Comparison of ENCODE assay signal across 24 cellular contexts in genomic region chr7:124310934-124311390, GRCh38.
A peak's percentile ranks its signal among the peaks of the same experiment; 100 is the strongest.
DNase-seq lines count a peak whose midpoint lies in the region; ATAC-seq, FAIRE-seq and TF ChIP-seq lines count a peak whose summit lies in the region.
"Had no signal": no experiment of that assay in that cellular context is flagged by ENCODE, and none has a peak within 500 bp of the region (broad histone marks: within the 10 kb centered on the region; RNA-seq: fewer than 3 reads in every experiment).

No MANE protein-coding gene starts in this region.

- H3K9me3 ChIP-seq in astrocyte (ENCODE audit: insufficient read depth, low read depth, low read length) (no peaks in the 10 kb centered on the region), mesenchymal stem cell (ENCODE audit: control insufficient read depth, low read length) (peaks cover 38% of the 10 kb centered on the region)
- H3K9me3 ChIP-seq: SJCRH30 had no signal

- H3K27ac ChIP-seq in astrocyte (ENCODE audit: low read depth, low read length) (no peak overlapping the region), mesenchymal stem cell (ENCODE audit: low read length, poor library complexity, severe bottlenecking) (no peak overlapping the region)
- H3K27ac ChIP-seq: PC-9, RWPE1, SJCRH30 had no signal

- H3K4me1 ChIP-seq in astrocyte (ENCODE audit: insufficient read depth, low read length) (no peaks in the 10 kb centered on the region), mesenchymal stem cell (ENCODE audit: control insufficient read depth, insufficient read depth, low read depth, low read length) (no peaks in the 10 kb centered on the region)
- H3K4me1 ChIP-seq: SJCRH30 had no signal

- peak; percentile 42 for DNase-seq in DMS53 treated with DMSO at 0.1 percent for 48 hours (lab: John Stamatoyannopoulos, UW; ENCODE audit: unreplicated experiment)
- DNase-seq in NCI-H460 (ENCODE audit: extremely low read depth, low read depth): peak; percentile 27
- no peak for DNase-seq in astrocyte (ENCODE audit: low read depth)
- DNase-seq in mesenchymal stem cell: peak; percentile 40
- no peak for DNase-seq in activated CD8-positive, alpha-beta memory T cell treated with anti-CD3 and anti-CD28 coated beads for 24 hours
- DNase-seq in activated CD4-positive, alpha-beta T cell treated with anti-CD3 and anti-CD28 coated beads, Interleukin-2, amount 50 U/mL, for 4 hours: no peak
- DNase-seq: C1 segment of cervical spinal cord, DND-41, Kasumi-1, MM.1S, NCI-H1092 treated with DMSO at 0.1 percent for 48 hours, NCI-H146, NCI-H2029 treated with DMSO at 0.1 percent for 48 hours, NCI-H510A, NCI-H774, PC-9, SJCRH30 had no signal

- H2AK5ac ChIP-seq in mesenchymal stem cell (ENCODE audit: low read length, severe bottlenecking): no peak overlapping the region

- no peak for FAIRE-seq in astrocyte (lab: Jason Lieb, UNC)
- FAIRE-seq: G401.6, H54, HTR-8/SVneo had no signal

- no peaks in the 10 kb centered on the region for H3K36me3 ChIP-seq in astrocyte (ENCODE audit: insufficient read depth, low read length)
- no peaks in the 10 kb centered on the region for H3K36me3 ChIP-seq in mesenchymal stem cell (ENCODE audit: control insufficient read depth in 1 of 2, insufficient read depth in 2 of 2, low read depth in 1 of 2, low read length in 2 of 2)
- H3K36me3 ChIP-seq: SJCRH30 had no signal

- H2BK15ac ChIP-seq in mesenchymal stem cell (ENCODE audit: low read depth, poor library complexity, severe bottlenecking): no peak overlapping the region

- H3K23ac ChIP-seq in mesenchymal stem cell (ENCODE audit: low read length in 2 of 2): no peak overlapping the region

- H3K18ac ChIP-seq in mesenchymal stem cell (ENCODE audit: low read depth in 1 of 2, low read length in 2 of 2): peak overlapping the region; percentile 77 to 89

- H3K14ac ChIP-seq in mesenchymal stem cell (ENCODE audit: low read length in 2 of 2): peak overlapping the region in 1 of 2 experiments; percentile 87

- H3K4me3 Mint-ChIP-seq in astrocyte (ENCODE audit: unreplicated experiment): no peak overlapping the region
- H3K4me3 Mint-ChIP-seq: IgD-negative memory B cell had no signal

- no peak overlapping the region for H3K4ac ChIP-seq in mesenchymal stem cell (ENCODE audit: low read depth in 1 of 2, low read length in 2 of 2)

- no peaks in the 10 kb centered on the region for H3K9me3 Mint-ChIP-seq in astrocyte (ENCODE audit: unreplicated experiment)

- no peaks in the 10 kb centered on the region for H4K20me1 ChIP-seq in astrocyte (ENCODE audit: insufficient read depth, low read length)

- peak overlapping the region in 1 of 2 experiments; percentile 77 for H2BK12ac ChIP-seq in mesenchymal stem cell (ENCODE audit: low read length in 2 of 2)

- no peaks in the 10 kb centered on the region for H3K27me3 Mint-ChIP-seq in astrocyte (ENCODE audit: low read depth, unreplicated experiment)
- H3K27me3 Mint-ChIP-seq: IgD-negative memory B cell had no signal

- H3K9ac ChIP-seq in astrocyte (ENCODE audit: low read length): no peak overlapping the region
- no peak overlapping the region for H3K9ac ChIP-seq in mesenchymal stem cell (ENCODE audit: low read length)

- H4K8ac ChIP-seq in mesenchymal stem cell (ENCODE audit: low read length): peak overlapping the region; percentile 87

- H3K27me3 ChIP-seq in astrocyte (ENCODE audit: insufficient read depth, low read length) (no peaks in the 10 kb centered on the region), mesenchymal stem cell (ENCODE audit: control insufficient read depth in 1 of 2, insufficient read depth in 1 of 2, low read length in 2 of 2) (no peaks in the 10 kb centered on the region)

- H4K91ac ChIP-seq in mesenchymal stem cell (ENCODE audit: low read length): peak overlapping the region; percentile 92

- H2AFZ ChIP-seq in astrocyte (ENCODE audit: low read depth, low read length): no peak overlapping the region
- H2AFZ ChIP-seq in mesenchymal stem cell (ENCODE audit: low read depth, low read length): peak overlapping the region; percentile 77
- H2AFZ ChIP-seq: PC-9 had no signal

- H3K79me2 ChIP-seq in astrocyte (ENCODE audit: insufficient read depth, low read length): no peaks in the 10 kb centered on the region

- H3K79me1 ChIP-seq in mesenchymal stem cell (replicated peaks; ENCODE audit: low read length, poor library complexity, severe bottlenecking): no peaks in the 10 kb centered on the region

- TF ChIP-seq CTCF in astrocyte (IDR thresholded peaks at IDR 0.05; ENCODE audit: insufficient read depth, low read depth, low read length): no peak

- H3K4me3 ChIP-seq in astrocyte (ENCODE audit: insufficient read depth, low read depth, low read length) (no peak overlapping the region), mesenchymal stem cell (ENCODE audit: insufficient read depth in 1 of 2, low read depth in 1 of 2, low read length in 2 of 2) (no peak overlapping the region)
- H3K4me3 ChIP-seq: PC-9, SJCRH30 had no signal

- H3K4me2 ChIP-seq in astrocyte (ENCODE audit: low read length) (no peak overlapping the region), mesenchymal stem cell (ENCODE audit: low read length, poor library complexity, severe bottlenecking) (no peak overlapping the region)
- H3K4me2 ChIP-seq: PC-9 had no signal

- no peak overlapping the region for H2BK120ac ChIP-seq in mesenchymal stem cell (ENCODE audit: low read depth, low read length)

- peak overlapping the region; percentile 4 for H3K27ac Mint-ChIP-seq in astrocyte (ENCODE audit: unreplicated experiment)
- H3K27ac Mint-ChIP-seq: IgD-negative memory B cell had no signal

- H2BK5ac ChIP-seq in mesenchymal stem cell (ENCODE audit: low read depth, low read length, poor library complexity, severe bottlenecking): no peak overlapping the region

- peaks cover 3% of the 10 kb centered on the region for H3K4me1 Mint-ChIP-seq in astrocyte (ENCODE audit: low read depth, unreplicated experiment)
- H3K4me1 Mint-ChIP-seq: IgD-negative memory B cell had no signal

- H3K36me3 Mint-ChIP-seq in astrocyte (ENCODE audit: low read depth, unreplicated experiment): no peaks in the 10 kb centered on the region
- H3K36me3 Mint-ChIP-seq: IgD-negative memory B cell had no signal

- ATAC-seq in HG02678 (IDR thresholded peaks at IDR 0.05; ENCODE audit: unreplicated experiment) (no peak), HG02973 (IDR thresholded peaks at IDR 0.05; ENCODE audit: unreplicated experiment) (no peak)

Comparison
In these comparisons a context has a peak if more than half of its experiments do, and no peak if none do; other contexts are left out.
1. DNase-seq: peak in DMS53 treated with DMSO at 0.1 percent for 48 hours (single experiment), NCI-H460 (single experiment) and mesenchymal stem cell (single experiment); none in astrocyte (single experiment), activated CD8-positive, alpha-beta memory T cell treated with anti-CD3 and anti-CD28 coated beads for 24 hours (single experiment) and activated CD4-positive, alpha-beta T cell treated with anti-CD3 and anti-CD28 coated beads, Interleukin-2, amount 50 U/mL, for 4 hours (0 of 2).